Comparison of ENCODE assay signal across 23 cellular contexts in genomic region chr4:110869114-110869513, GRCh38.
DNase-seq lines count a peak whose midpoint lies in the region; FAIRE-seq and TF ChIP-seq lines count a peak whose summit lies in the region.
"Had no signal": no experiment of that assay in that cellular context is flagged by ENCODE, and none has a peak within 500 bp of the region (broad histone marks: within the 10 kb centered on the region; RNA-seq: fewer than 3 reads in every experiment).

No MANE protein-coding gene starts in this region.

- DNase-seq in ELR (ENCODE audit: low read depth) (peak; percentile 57), RCC 7860 (ENCODE audit: low spot score) (peak; percentile 38), fibroblast of the aortic adventitia (ENCODE audit: low read depth) (peak; percentile 88), erythroblast (lab: John Stamatoyannopoulos, UW) (no peak), amygdala (lab: John Stamatoyannopoulos, UW) (no peak), COLO668 (lab: John Stamatoyannopoulos, UW; ENCODE audit: unreplicated experiment) (no peak)
- no peak for DNase-seq in activated naive CD4-positive, alpha-beta T cell treated with anti-CD3 and anti-CD28 coated beads, Interleukin-2, amount 10 ng/mL, durations not matched to agents 7 days and 5 days
- DNase-seq: activated B cell treated with CpG ODN at 0.5 μM for 24 hours; activated CD8-positive, alpha-beta memory T cell treated with anti-CD3 and anti-CD28 coated beads for 24 hours; CD4-positive, alpha-beta memory T cell; DND-41; glutamatergic neuron; MG63; NCI-H1694; NCI-H345; psoas muscle; Right ventricle myocardium superior; thyroid gland had no signal

- peaks cover 45% of the 10 kb centered on the region for H3K4me1 ChIP-seq in skeletal muscle satellite cell (ENCODE audit: control insufficient read depth, insufficient read depth, low read length)
- H3K4me1 ChIP-seq: thyroid gland had no signal

- no peaks in the 10 kb centered on the region for H3K9me3 Mint-ChIP-seq in activated naive CD4-positive, alpha-beta T cell treated with anti-CD3 and anti-CD28 coated beads, Interleukin-2, amount 10 ng/mL, durations not matched to agents 7 days and 5 days
- H3K9me3 Mint-ChIP-seq: activated B cell treated with CpG ODN at 0.5 μM for 24 hours; activated T-helper 17 cell treated with anti-CD3 and anti-CD28 coated beads, Interleukin-2, amount 50 U/mL, for 72 hours; CD4-positive, alpha-beta memory T cell; stimulated activated effector memory CD8-positive, alpha-beta T cell treated with anti-CD3 and anti-CD28 coated beads, Interleukin-12 subunit alpha, Interleukin-12 subunit beta, amount 100 ng/mL, for 72 hours; T-helper 1 cell treated with Interleukin-12 subunit alpha and Interleukin-12 subunit beta and Interleukin-4 antibody, amounts not matched to agents 30 μg/mL and 1 μg/mL, for 36 hours had no signal

- H3K36me3 Mint-ChIP-seq in activated naive CD4-positive, alpha-beta T cell treated with anti-CD3 and anti-CD28 coated beads, Interleukin-2, amount 10 ng/mL, durations not matched to agents 7 days and 5 days = no peaks in the 10 kb centered on the region
- H3K36me3 Mint-ChIP-seq: CD4-positive, alpha-beta memory T cell; stimulated activated effector memory CD8-positive, alpha-beta T cell treated with anti-CD3 and anti-CD28 coated beads, Interleukin-12 subunit alpha, Interleukin-12 subunit beta, amount 100 ng/mL, for 72 hours had no signal

- no peaks in the 10 kb centered on the region for H3K27me3 Mint-ChIP-seq in activated naive CD4-positive, alpha-beta T cell treated with anti-CD3 and anti-CD28 coated beads, Interleukin-2, amount 10 ng/mL, durations not matched to agents 7 days and 5 days
- H3K27me3 Mint-ChIP-seq: activated B cell treated with CpG ODN at 0.5 μM for 24 hours; activated T-helper 17 cell treated with anti-CD3 and anti-CD28 coated beads, Interleukin-2, amount 50 U/mL, for 72 hours; CD4-positive, alpha-beta memory T cell had no signal

- no peak for TF ChIP-seq POLR2A in erythroblast (IDR thresholded peaks at IDR 0.05; ENCODE audit: low read length)

- peak overlapping the region; percentile 13 for H3K9ac ChIP-seq in skeletal muscle satellite cell (ENCODE audit: low read depth, low read length)

- no peaks in the 10 kb centered on the region for H3K27me3 ChIP-seq in skeletal muscle satellite cell (ENCODE audit: control insufficient read depth, insufficient read depth, low read length)
- H3K27me3 ChIP-seq: MG63, thyroid gland had no signal

- no peak overlapping the region for H3K4me3 Mint-ChIP-seq in activated naive CD4-positive, alpha-beta T cell treated with anti-CD3 and anti-CD28 coated beads, Interleukin-2, amount 10 ng/mL, durations not matched to agents 7 days and 5 days
- H3K4me3 Mint-ChIP-seq: activated B cell treated with CpG ODN at 0.5 μM for 24 hours; activated T-helper 17 cell treated with anti-CD3 and anti-CD28 coated beads, Interleukin-2, amount 50 U/mL, for 72 hours; CD4-positive, alpha-beta memory T cell; nephron; stimulated activated effector memory CD8-positive, alpha-beta T cell treated with anti-CD3 and anti-CD28 coated beads, Interleukin-12 subunit alpha, Interleukin-12 subunit beta, amount 100 ng/mL, for 72 hours; T-helper 1 cell treated with Interleukin-12 subunit alpha and Interleukin-12 subunit beta and Interleukin-4 antibody, amounts not matched to agents 30 μg/mL and 1 μg/mL, for 36 hours had no signal

- H3K4me3 ChIP-seq in fibroblast of the aortic adventitia (ENCODE audit: low read depth, low read length) (no peak overlapping the region), skeletal muscle satellite cell (ENCODE audit: low read length) (no peak overlapping the region)
- H3K4me3 ChIP-seq: MG63, psoas muscle, thyroid gland had no signal

- FAIRE-seq in RCC 7860 (lab: Jason Lieb, UNC) = peak; percentile 68

- CTCF ChIA-PET in activated naive CD4-positive, alpha-beta T cell treated with anti-CD3 and anti-CD28 coated beads, Interleukin-2, amount 10 ng/mL, durations not matched to agents 7 days and 5 days (lab: Charles Lee) = no interaction called here

- no peak overlapping the region for H3K27ac Mint-ChIP-seq in activated naive CD4-positive, alpha-beta T cell treated with anti-CD3 and anti-CD28 coated beads, Interleukin-2, amount 10 ng/mL, durations not matched to agents 7 days and 5 days
- H3K27ac Mint-ChIP-seq: activated T-helper 17 cell treated with anti-CD3 and anti-CD28 coated beads, Interleukin-2, amount 50 U/mL, for 72 hours; CD4-positive, alpha-beta memory T cell; stimulated activated effector memory CD8-positive, alpha-beta T cell treated with anti-CD3 and anti-CD28 coated beads, Interleukin-12 subunit alpha, Interleukin-12 subunit beta, amount 100 ng/mL, for 72 hours; T-helper 1 cell treated with Interleukin-12 subunit alpha and Interleukin-12 subunit beta and Interleukin-4 antibody, amounts not matched to agents 30 μg/mL and 1 μg/mL, for 36 hours had no signal

- H3K9me3 ChIP-seq in skeletal muscle satellite cell (replicated peaks; ENCODE audit: low read length) = no peaks in the 10 kb centered on the region
- H3K9me3 ChIP-seq: MG63, psoas muscle, thyroid gland had no signal

- TF ChIP-seq CTCF in fibroblast of the aortic adventitia (IDR thresholded peaks at IDR 0.05; ENCODE audit: insufficient read depth, low read length) = no peak

- no peaks in the 10 kb centered on the region for H3K4me1 Mint-ChIP-seq in activated naive CD4-positive, alpha-beta T cell treated with anti-CD3 and anti-CD28 coated beads, Interleukin-2, amount 10 ng/mL, durations not matched to agents 7 days and 5 days
- H3K4me1 Mint-ChIP-seq: activated T-helper 17 cell treated with anti-CD3 and anti-CD28 coated beads, Interleukin-2, amount 50 U/mL, for 72 hours; CD4-positive, alpha-beta memory T cell; stimulated activated effector memory CD8-positive, alpha-beta T cell treated with anti-CD3 and anti-CD28 coated beads, Interleukin-12 subunit alpha, Interleukin-12 subunit beta, amount 100 ng/mL, for 72 hours had no signal

- peak overlapping the region; percentile 48 for H3K4me2 ChIP-seq in skeletal muscle satellite cell (ENCODE audit: low read length)

- no peaks in the 10 kb centered on the region for H3K36me3 ChIP-seq in skeletal muscle satellite cell (ENCODE audit: insufficient read depth, low read length)
- H3K36me3 ChIP-seq: MG63, thyroid gland had no signal

Comparison
In these comparisons a context has a peak if more than half of its experiments do, and no peak if none do; other contexts are left out.
1. DNase-seq: peak in ELR (single experiment), RCC 7860 (single experiment) and fibroblast of the aortic adventitia (single experiment); none in erythroblast (0 of 2), amygdala (0 of 56), COLO668 (single experiment) and activated naive CD4-positive, alpha-beta T cell treated with anti-CD3 and anti-CD28 coated beads, Interleukin-2, amount 10 ng/mL, durations not matched to agents 7 days and 5 days (single experiment).